26 cellular contexts compared by ENCODE assay signal in genomic region chr14:74924061-74924460, GRCh38. TPM values are rescaled to one million over a fixed set of nuclear protein-coding genes. Genes with fewer than 3 reads are reported as not detected.
DNase-seq lines count a peak whose midpoint lies in the region; ATAC-seq and TF ChIP-seq lines count a peak whose summit lies in the region.
"Had no signal": no experiment of that assay in that cellular context is flagged by ENCODE, and none has a peak within 500 bp of the region (broad histone marks: within the 10 kb centered on the region; RNA-seq: fewer than 3 reads in every experiment).

No MANE protein-coding gene starts in this region.

- peak overlapping the region; percentile 24 to 35 for H3K4me3 Mint-ChIP-seq in activated T-cell treated with anti-CD3 and anti-CD28 coated beads, Interleukin-2, amount 50 U/mL, for 72 hours
- H3K4me3 Mint-ChIP-seq in activated T-cell treated with anti-CD3 and anti-CD28 coated beads, Interleukin-2, amount 50 U/mL, for 24 hours, result no peak overlapping the region
- peak overlapping the region; percentile 10 for H3K4me3 Mint-ChIP-seq in glutamatergic neuron (ENCODE audit: unreplicated experiment)

- no peak overlapping the region for H3K14ac ChIP-seq in IMR-90 (replicated peaks; ENCODE audit: low read depth, low read length)
- no peak overlapping the region for H3K14ac ChIP-seq in neuronal stem cell (ENCODE audit: low read length)

- DNase-seq in activated T-cell treated with anti-CD3 and anti-CD28 coated beads, Interleukin-2, amount 50 U/mL, for 72 hours, result no peak
- DNase-seq in activated T-cell treated with anti-CD3 and anti-CD28 coated beads, Interleukin-2, amount 50 U/mL, for 24 hours, result no peak
- DNase-seq in IMR-90, result no peak
- no peak for DNase-seq in glutamatergic neuron
- no peak for DNase-seq in neuronal stem cell (ENCODE audit: low spot score)
- DNase-seq in NCI-H128 (lab: John Stamatoyannopoulos, UW; ENCODE audit: unreplicated experiment), result no peak
- no peak for DNase-seq in amniotic stem cell (lab: John Stamatoyannopoulos, UW)
- DNase-seq: activated CD8-positive, alpha-beta memory T cell treated with anti-CD3 and anti-CD28 coated beads, Interleukin-2, amount 50 U/mL, for 4 hours; activated naive CD4-positive, alpha-beta T cell treated with Interleukin-2 at 50 U/mL for 16 hours; BE2C; H7; MG63; NCI-H1417 treated with DMSO at 0.1 percent for 48 hours; NCI-H2107; NCI-H446; occipital lobe; small intestine had no signal

- H3K27me3 Mint-ChIP-seq in activated T-cell treated with anti-CD3 and anti-CD28 coated beads, Interleukin-2, amount 50 U/mL, for 72 hours (ENCODE audit: low read depth), result no peaks in the 10 kb centered on the region
- peaks cover 3% of the 10 kb centered on the region for H3K27me3 Mint-ChIP-seq in activated T-cell treated with anti-CD3 and anti-CD28 coated beads, Interleukin-2, amount 50 U/mL, for 24 hours
- H3K27me3 Mint-ChIP-seq in glutamatergic neuron (ENCODE audit: unreplicated experiment), result peaks cover 18% of the 10 kb centered on the region

- H3K9me3 ChIP-seq in IMR-90 (ENCODE audit: control insufficient read depth, insufficient read depth, low read length) (no peaks in the 10 kb centered on the region), neuronal stem cell (replicated peaks in 1 of 2; ENCODE audit: control insufficient read depth in 2 of 2, insufficient read depth in 1 of 2, low read depth in 1 of 2, low read length in 2 of 2) (no peaks in the 10 kb centered on the region)
- H3K9me3 ChIP-seq: BE2C, MG63, suprapubic skin had no signal

- H2AK5ac ChIP-seq in IMR-90 (ENCODE audit: low read depth, low read length), result no peak overlapping the region
- no peak overlapping the region for H2AK5ac ChIP-seq in neuronal stem cell (ENCODE audit: low read depth, low read length)

- H3K9ac ChIP-seq in IMR-90 (ENCODE audit: low read depth, low read length) (no peak overlapping the region), neuronal stem cell (ENCODE audit: low read depth, low read length, poor library complexity) (peak overlapping the region; percentile 32)

- H3K18ac ChIP-seq in IMR-90 (ENCODE audit: low read depth, low read length), result no peak overlapping the region
- no peak overlapping the region for H3K18ac ChIP-seq in neuronal stem cell (ENCODE audit: low read length)

- H2BK12ac ChIP-seq in neuronal stem cell (ENCODE audit: low read length), result no peak overlapping the region

- H4K5ac ChIP-seq in IMR-90 (ENCODE audit: low read depth, low read length), result no peak overlapping the region

- H3K4ac ChIP-seq in IMR-90 (ENCODE audit: low read depth, low read length) (no peak overlapping the region), neuronal stem cell (ENCODE audit: low read length) (no peak overlapping the region)

- H3K4me3 ChIP-seq in IMR-90 (ENCODE audit: insufficient read depth, low read depth, low read length) (no peak overlapping the region), neuronal stem cell (ENCODE audit: low read length in 2 of 2) (no peak overlapping the region)
- H3K4me3 ChIP-seq: GM12878, lung, MG63, SK-N-MC had no signal

- WGBS in IMR-90 (ENCODE audit: extremely low coverage in 2 of 2, insufficient read length in 1 of 2), 2 experiments, result 81% methylated on average over 5 of the region's 11 CpGs; no CpG with 5 or more reads in 1 of the 2 experiments
- no CpG with 5 or more reads among the region's 11 CpGs for WGBS in neuronal stem cell (ENCODE audit: extremely low coverage in 2 of 2, insufficient read length in 2 of 2, insufficient replicate concordance in 1 of 2), 2 donors

- no peak overlapping the region for H2BK5ac ChIP-seq in IMR-90 (ENCODE audit: low read depth, low read length, poor library complexity, severe bottlenecking)
- no peak overlapping the region for H2BK5ac ChIP-seq in neuronal stem cell (ENCODE audit: low read length)

- H3K4me1 ChIP-seq in IMR-90 (ENCODE audit: control insufficient read depth, insufficient read depth, low read length) (peaks cover 3% of the 10 kb centered on the region; the same call in 1 of the 2 replicates), neuronal stem cell (ENCODE audit: control insufficient read depth in 2 of 2, insufficient read depth in 1 of 2, low read depth in 1 of 2, low read length in 2 of 2) (peaks cover 0 to 5% of the 10 kb centered on the region in 2 donors)
- H3K4me1 ChIP-seq: BE2C had no signal

- intact Hi-C loops in IMR-90 (cut with micrococcal nuclease), result no loop called here

- no peak overlapping the region for H2AK9ac ChIP-seq in IMR-90 (replicated peaks; ENCODE audit: low read depth, low read length, poor library complexity)

- dilution Hi-C loops in IMR-90 (cut with HindIII; ENCODE audit: low sequenced_read_pairs, unreplicated experiment), result no loop called here

- H3K4me1 Mint-ChIP-seq in activated T-cell treated with anti-CD3 and anti-CD28 coated beads, Interleukin-2, amount 50 U/mL, for 72 hours (ENCODE audit: low read depth), result peaks cover 19% of the 10 kb centered on the region
- peaks cover 7% of the 10 kb centered on the region for H3K4me1 Mint-ChIP-seq in activated T-cell treated with anti-CD3 and anti-CD28 coated beads, Interleukin-2, amount 50 U/mL, for 24 hours (ENCODE audit: low read depth)
- peaks cover 19% of the 10 kb centered on the region for H3K4me1 Mint-ChIP-seq in glutamatergic neuron (ENCODE audit: low read depth, unreplicated experiment)

- H3K56ac ChIP-seq in IMR-90 (ENCODE audit: extremely low read depth, insufficient read depth, low read length), result no peak overlapping the region

- H2BK120ac ChIP-seq in IMR-90 (ENCODE audit: low read depth, low read length) (no peak overlapping the region), neuronal stem cell (ENCODE audit: low read depth, low read length) (no peak overlapping the region)

- no peaks in the 10 kb centered on the region for H3K9me3 Mint-ChIP-seq in activated T-cell treated with anti-CD3 and anti-CD28 coated beads, Interleukin-2, amount 50 U/mL, for 72 hours
- no peaks in the 10 kb centered on the region for H3K9me3 Mint-ChIP-seq in activated T-cell treated with anti-CD3 and anti-CD28 coated beads, Interleukin-2, amount 50 U/mL, for 24 hours
- peaks cover 5% of the 10 kb centered on the region for H3K9me3 Mint-ChIP-seq in glutamatergic neuron (ENCODE audit: unreplicated experiment)

- in situ Hi-C loops in IMR-90 (cut with MboI; ENCODE audit: low sequenced_read_pairs), result no loop called here

- no peak overlapping the region for H3K27ac ChIP-seq in IMR-90 (ENCODE audit: insufficient read depth, low read length)
- no peak overlapping the region for H3K27ac ChIP-seq in neuronal stem cell (replicated peaks; ENCODE audit: low read length)
- H3K27ac ChIP-seq: SK-N-MC, suprapubic skin had no signal

- no peaks in the 10 kb centered on the region for H4K20me1 ChIP-seq in IMR-90 (ENCODE audit: insufficient read depth, low read length)

- POLR2A ChIA-PET in IMR-90 (lab: Charles Lee; ENCODE audit: unreplicated experiment), result no interaction called here

- H3K27me3 ChIP-seq in IMR-90 (ENCODE audit: control insufficient read depth, insufficient read depth, low read length) (peaks cover 4% of the 10 kb centered on the region), neuronal stem cell (ENCODE audit: control insufficient read depth in 3 of 3, insufficient read depth in 3 of 3, low read depth in 1 of 3, low read length in 3 of 3) (peaks cover 0 to 12% (median 0%) of the 10 kb centered on the region in 3 experiments)
- H3K27me3 ChIP-seq: BE2C, MG63, suprapubic skin had no signal

- H4K8ac ChIP-seq in IMR-90 (ENCODE audit: low read depth in 2 of 2, low read length in 2 of 2) (no peak overlapping the region), neuronal stem cell (ENCODE audit: low read depth, low read length) (no peak overlapping the region)

- H3K36me3 ChIP-seq in IMR-90 (ENCODE audit: control insufficient read depth, insufficient read depth, low read length) (no peaks in the 10 kb centered on the region), neuronal stem cell (replicated peaks in 1 of 2; ENCODE audit: control insufficient read depth in 2 of 2, insufficient read depth in 2 of 2, low read length in 2 of 2) (peaks cover 0 to 2% of the 10 kb centered on the region in 2 donors)
- H3K36me3 ChIP-seq: MG63, suprapubic skin had no signal

- H3K23ac ChIP-seq in IMR-90 (ENCODE audit: low read depth, low read length) (0 out of 2 replicates have a peak overlapping the region, but pooled peaks have one; percentile 46), neuronal stem cell (ENCODE audit: low read depth, low read length, poor library complexity) (no peak overlapping the region)

- H3K27ac Mint-ChIP-seq in activated T-cell treated with anti-CD3 and anti-CD28 coated beads, Interleukin-2, amount 50 U/mL, for 72 hours, result no peak overlapping the region
- no peak overlapping the region for H3K27ac Mint-ChIP-seq in activated T-cell treated with anti-CD3 and anti-CD28 coated beads, Interleukin-2, amount 50 U/mL, for 24 hours
- peak overlapping the region; percentile 56 for H3K27ac Mint-ChIP-seq in glutamatergic neuron (ENCODE audit: unreplicated experiment)

- no peak for TF ChIP-seq RAD21 in IMR-90 (IDR thresholded peaks at IDR 0.05; ENCODE audit: low read length)

- H3K79me1 ChIP-seq in IMR-90 (ENCODE audit: low read depth in 1 of 2, low read length in 2 of 2), result no peaks in the 10 kb centered on the region
- peaks cover 3% of the 10 kb centered on the region for H3K79me1 ChIP-seq in neuronal stem cell (ENCODE audit: low read depth, low read length)

- no peak overlapping the region for H3K4me2 ChIP-seq in IMR-90 (ENCODE audit: low read depth, low read length)
- H3K4me2 ChIP-seq in neuronal stem cell (ENCODE audit: insufficient read depth, low read length, poor library complexity, severe bottlenecking), result no peak overlapping the region

- BruUV-seq in IMR-90 (replicated peaks; lab: Mats Ljungman, UMichigan), result no TSS peak

- CTCF ChIA-PET in IMR-90 (lab: Yijun Ruan, JAX), result interaction anchor here (1.4 kb wide), 1 partner anchor 164 kb away, joined by 7 read pairs; no protein-coding TSS in a partner anchor

- H3K9me1 ChIP-seq in IMR-90 (ENCODE audit: insufficient read depth, low read length), result 0 out of 2 replicates have a peak, but pooled peaks cover 2% of the 10 kb centered on the region

- TF ChIP-seq CTCF in IMR-90 (conservative IDR thresholded peaks at IDR 0.05; ENCODE audit: low read depth, low read length) (no peak), glutamatergic neuron (IDR thresholded peaks at IDR 0.05; ENCODE audit: partially characterized antibody, unreplicated experiment) (no peak)

- no peak for TF ChIP-seq POLR2A in IMR-90 (IDR thresholded peaks at IDR 0.05; ENCODE audit: low read depth, low read length)

- H2AFZ ChIP-seq in IMR-90 (replicated peaks; ENCODE audit: low read length, poor library complexity) (no peak overlapping the region), neuronal stem cell (ENCODE audit: low read length) (no peak overlapping the region)

- no peaks in the 10 kb centered on the region for H3K36me3 Mint-ChIP-seq in activated T-cell treated with anti-CD3 and anti-CD28 coated beads, Interleukin-2, amount 50 U/mL, for 72 hours (ENCODE audit: insufficient read depth in 2 of 2)
- H3K36me3 Mint-ChIP-seq in activated T-cell treated with anti-CD3 and anti-CD28 coated beads, Interleukin-2, amount 50 U/mL, for 24 hours (ENCODE audit: low read depth), result peaks cover 4% of the 10 kb centered on the region
- peaks cover 7% of the 10 kb centered on the region for H3K36me3 Mint-ChIP-seq in glutamatergic neuron (ENCODE audit: unreplicated experiment)

- ATAC-seq in activated T-cell treated with anti-CD3 and anti-CD28 coated beads, Interleukin-2, amount 50 U/mL, for 72 hours (replicated peaks in 1 of 2), result no peak
- ATAC-seq in IMR-90 (ENCODE audit: low read depth) (no peak), GM21447 (IDR thresholded peaks at IDR 0.05; ENCODE audit: unreplicated experiment) (no peak)
- ATAC-seq: GM12878 had no signal

- H4K91ac ChIP-seq in IMR-90 (ENCODE audit: insufficient read depth, low read depth, low read length), result no peak overlapping the region
- H4K91ac ChIP-seq in neuronal stem cell (ENCODE audit: low read depth, low read length, poor library complexity), result no peak overlapping the region

- H2BK15ac ChIP-seq in IMR-90 (ENCODE audit: low read depth, low read length) (no peak overlapping the region), neuronal stem cell (ENCODE audit: low read length) (no peak overlapping the region)

- H2BK20ac ChIP-seq in IMR-90 (ENCODE audit: low read depth, low read length), result no peak overlapping the region

RNA-seq across cellular contexts. Expression of gene RPS6KL1, which starts 1.0 kb away (rescaled TPM):
- 1 to 10 TPM; 4.6 to 6.7 TPM for total RNA-seq in activated T-cell treated with anti-CD3 and anti-CD28 coated beads, Interleukin-2, amount 50 U/mL, for 72 hours
- total RNA-seq in IMR-90 (2012; rRNA removed), result 0.72 and 1.1 TPM in 2 replicates
- 1.2 and 1.7 TPM in 2 replicates for polyA plus RNA-seq in IMR-90 (2012; rRNA removed)
- polyA plus RNA-seq in IMR-90 (2012; cell fraction: cytosol; rRNA removed), result 0.44 and 0.67 TPM in 2 replicates
- polyA plus RNA-seq in IMR-90 (2012; cell fraction: nucleus; rRNA removed; ENCODE audit: low replicate concordance), result 3.6 and 5.3 TPM in 2 replicates
- 248 TPM for total RNA-seq in glutamatergic neuron (ENCODE audit: unreplicated experiment)
- 4.4 TPM for polyA plus RNA-seq in neuronal stem cell (2013, experiment 1 of 2)
- polyA plus RNA-seq in neuronal stem cell (2013, experiment 2 of 2), result 4.9 TPM

RNA-seq across cellular contexts. Expression of gene PGF, which starts 31.3 kb away (rescaled TPM):
- total RNA-seq in activated T-cell treated with anti-CD3 and anti-CD28 coated beads, Interleukin-2, amount 50 U/mL, for 72 hours, result under 1 TPM in 1 of 2 donors, not detected in 1; 0.35 TPM
- total RNA-seq in IMR-90 (2012; rRNA removed), result 0.28 and 0.36 TPM in 2 replicates
- 0.39 and 0.42 TPM in 2 replicates for polyA plus RNA-seq in IMR-90 (2012; rRNA removed)
- polyA plus RNA-seq in IMR-90 (2012; cell fraction: cytosol; rRNA removed), result 0.21 and 1.0 TPM in 2 replicates
- 0.28 and 0.52 TPM in 2 replicates for polyA plus RNA-seq in IMR-90 (2012; cell fraction: nucleus; rRNA removed; ENCODE audit: low replicate concordance)
- total RNA-seq in glutamatergic neuron (ENCODE audit: unreplicated experiment), result 7.9 TPM
- 0.53 TPM for polyA plus RNA-seq in neuronal stem cell (2013, experiment 1 of 2)
- 0.69 TPM for polyA plus RNA-seq in neuronal stem cell (2013, experiment 2 of 2)

RNA-seq across cellular contexts. Expression of gene DLST, which starts 42.3 kb away (rescaled TPM):
- total RNA-seq in activated T-cell treated with anti-CD3 and anti-CD28 coated beads, Interleukin-2, amount 50 U/mL, for 72 hours, result 100 to 1,000 TPM; 151 to 183 TPM
- total RNA-seq in IMR-90 (2012; rRNA removed), result 58.6 and 63.0 TPM in 2 replicates
- polyA plus RNA-seq in IMR-90 (2012; rRNA removed), result 119 and 132 TPM in 2 replicates
- 71.7 and 111 TPM in 2 replicates for polyA plus RNA-seq in IMR-90 (2012; cell fraction: cytosol; rRNA removed)
- 85.7 and 132 TPM in 2 replicates for polyA plus RNA-seq in IMR-90 (2012; cell fraction: nucleus; rRNA removed; ENCODE audit: low replicate concordance)
- 114 TPM for total RNA-seq in glutamatergic neuron (ENCODE audit: unreplicated experiment)
- 48.6 TPM for polyA plus RNA-seq in neuronal stem cell (2013, experiment 1 of 2)
- 47.6 TPM for polyA plus RNA-seq in neuronal stem cell (2013, experiment 2 of 2)

RNA-seq across cellular contexts. Expression of gene PROX2, which starts 48.1 kb away (rescaled TPM):
- under 1 TPM; 0.23 to 0.29 TPM for total RNA-seq in activated T-cell treated with anti-CD3 and anti-CD28 coated beads, Interleukin-2, amount 50 U/mL, for 72 hours
- not detected in 2 replicates for total RNA-seq in IMR-90 (2012; rRNA removed)
- not detected in 2 replicates for polyA plus RNA-seq in IMR-90 (2012; rRNA removed)
- not detected in 2 replicates for polyA plus RNA-seq in IMR-90 (2012; cell fraction: cytosol; rRNA removed)
- not detected in 2 replicates for polyA plus RNA-seq in IMR-90 (2012; cell fraction: nucleus; rRNA removed; ENCODE audit: low replicate concordance)
- total RNA-seq in glutamatergic neuron (ENCODE audit: unreplicated experiment), result not detected
- not detected for polyA plus RNA-seq in neuronal stem cell (2013, experiment 1 of 2)
- polyA plus RNA-seq in neuronal stem cell (2013, experiment 2 of 2), result not detected
- total RNA-seq: A673, cerebellum, H7, kidney epithelial cell, occipital lobe, renal cortical epithelial cell had no signal
- polyA plus RNA-seq: small intestine had no signal

Comparison
In these comparisons a context has a peak if more than half of its experiments do, and no peak if none do; other contexts are left out.
1. RNA of gene RPS6KL1, which starts 1.0 kb away (total RNA-seq): 248 TPM in glutamatergic neuron (single experiment); 4.6 to 6.7 TPM in activated T-cell treated with anti-CD3 and anti-CD28 coated beads, Interleukin-2, amount 50 U/mL, for 72 hours and 0.72 to 1.1 TPM in IMR-90; every median in the first group is over 10 times any median in the second.